Comparison of ENCODE assay signal across 14 cellular contexts in the genomic region with DNA sequence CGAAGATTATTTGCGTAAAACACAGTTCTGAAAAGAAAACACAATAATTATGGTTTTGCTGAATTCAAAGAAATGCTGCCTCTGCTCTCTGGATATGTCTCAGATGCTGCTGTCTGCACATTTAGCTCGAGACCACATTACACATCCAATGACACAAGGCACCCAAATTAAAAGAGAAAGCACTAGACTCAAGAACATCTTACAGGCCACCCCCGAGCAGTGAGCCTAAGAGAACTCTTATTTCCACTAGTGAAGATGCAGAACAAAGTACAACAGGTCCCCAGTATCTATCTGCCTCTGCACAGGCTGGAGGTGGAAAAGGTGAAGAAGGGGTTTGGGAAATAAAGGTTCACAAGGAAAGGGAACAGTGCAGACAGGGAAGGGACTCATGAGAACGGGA. TPM values are rescaled to one million over a fixed set of nuclear protein-coding genes. Genes with fewer than 3 reads are reported as not detected.
DNase-seq lines count a peak whose midpoint lies in the region; ATAC-seq and TF ChIP-seq lines count a peak whose summit lies in the region.
"Had no signal": no experiment of that assay in that cellular context is flagged by ENCODE, and none has a peak within 500 bp of the region (broad histone marks: within the 10 kb centered on the region; RNA-seq: fewer than 3 reads in every experiment).

No MANE protein-coding gene starts in this region.

- H3K36me3 ChIP-seq in BE2C: peaks cover 6% of the 10 kb centered on the region

- no peak for TF ChIP-seq CTCF in BE2C (IDR thresholded peaks at IDR 0.05; ENCODE audit: low read depth, low read length)

- H3K4me3 Mint-ChIP-seq in activated T-cell treated with anti-CD3 and anti-CD28 coated beads, Interleukin-2, amount 50 U/mL, for 4 hours: no peak overlapping the region
- peak overlapping the region; percentile 3 for H3K4me3 Mint-ChIP-seq in activated naive CD8-positive, alpha-beta T cell treated with anti-CD3 and anti-CD28 coated beads for 36 hours

- no peak overlapping the region for H3K27ac Mint-ChIP-seq in activated naive CD8-positive, alpha-beta T cell treated with anti-CD3 and anti-CD28 coated beads for 36 hours

- no peaks in the 10 kb centered on the region for H3K9me3 Mint-ChIP-seq in activated T-cell treated with anti-CD3 and anti-CD28 coated beads, Interleukin-2, amount 50 U/mL, for 4 hours
- H3K9me3 Mint-ChIP-seq in activated naive CD8-positive, alpha-beta T cell treated with anti-CD3 and anti-CD28 coated beads for 36 hours: no peaks in the 10 kb centered on the region

- no peak overlapping the region for H3K4me3 ChIP-seq in BE2C (ENCODE audit: low read depth, low read length)
- H3K4me3 ChIP-seq: PC-9 had no signal

- peaks cover 26% of the 10 kb centered on the region for H3K36me3 Mint-ChIP-seq in activated T-cell treated with anti-CD3 and anti-CD28 coated beads, Interleukin-2, amount 50 U/mL, for 4 hours (ENCODE audit: insufficient read depth)
- peaks cover 34% of the 10 kb centered on the region for H3K36me3 Mint-ChIP-seq in activated naive CD8-positive, alpha-beta T cell treated with anti-CD3 and anti-CD28 coated beads for 36 hours

- DNase-seq in activated T-cell treated with anti-CD3 and anti-CD28 coated beads, Interleukin-2, amount 50 U/mL, for 4 hours: no peak
- DNase-seq in activated T-cell treated with anti-CD3 and anti-CD28 coated beads for 4 hours (no peak), RPMI8226 (no peak), BE2C (no peak)
- DNase-seq in activated naive CD8-positive, alpha-beta T cell treated with anti-CD3 and anti-CD28 coated beads for 36 hours: no peak
- DNase-seq in stimulated activated naive CD8-positive, alpha-beta T cell treated with anti-CD3 and anti-CD28 coated beads, Interleukin-15, Interleukin-2, amounts not matched to agents 100 U/mL and 50 U/mL, for 24 hours: no peak
- DNase-seq: amniotic stem cell, IMR-90, NCI-H1105 treated with DMSO at 0.1 percent for 48 hours, NCI-H446 treated with DMSO at 0.1 percent for 48 hours, PC-9, SW 1271 had no signal

- peaks cover 3% of the 10 kb centered on the region; the same call in 1 of the 2 replicates for H3K4me1 ChIP-seq in BE2C

- peaks cover 68% of the 10 kb centered on the region for H3K4me1 Mint-ChIP-seq in activated T-cell treated with anti-CD3 and anti-CD28 coated beads, Interleukin-2, amount 50 U/mL, for 4 hours (ENCODE audit: low read depth)
- peaks cover 55% of the 10 kb centered on the region for H3K4me1 Mint-ChIP-seq in activated naive CD8-positive, alpha-beta T cell treated with anti-CD3 and anti-CD28 coated beads for 36 hours

- peak; percentile 53 to 88 for ATAC-seq in activated T-cell treated with anti-CD3 and anti-CD28 coated beads, Interleukin-2, amount 50 U/mL, for 4 hours
- ATAC-seq in HG03439 (IDR thresholded peaks at IDR 0.05; ENCODE audit: unreplicated experiment): peak; percentile 44
- peak; percentile 19 for ATAC-seq in stimulated activated naive CD8-positive, alpha-beta T cell treated with anti-CD3 and anti-CD28 coated beads, Interleukin-15, Interleukin-2, amounts not matched to agents 100 U/mL and 50 U/mL, for 24 hours
- ATAC-seq in HG03442 (IDR thresholded peaks at IDR 0.05; ENCODE audit: unreplicated experiment): no peak

- no peaks in the 10 kb centered on the region for H3K9me3 ChIP-seq in BE2C

- H3K27me3 ChIP-seq in BE2C: no peaks in the 10 kb centered on the region

- H3K27me3 Mint-ChIP-seq in activated T-cell treated with anti-CD3 and anti-CD28 coated beads, Interleukin-2, amount 50 U/mL, for 4 hours (ENCODE audit: low read depth): no peaks in the 10 kb centered on the region
- no peaks in the 10 kb centered on the region for H3K27me3 Mint-ChIP-seq in activated naive CD8-positive, alpha-beta T cell treated with anti-CD3 and anti-CD28 coated beads for 36 hours

RNA-seq across cellular contexts. Expression of gene GRB2, which starts 33.5 kb away (rescaled TPM):
- total RNA-seq in activated T-cell treated with anti-CD3 and anti-CD28 coated beads, Interleukin-2, amount 50 U/mL, for 4 hours: 100 to 1,000 TPM; 186 to 210 (median 207) TPM
- total RNA-seq in activated naive CD8-positive, alpha-beta T cell treated with anti-CD3 and anti-CD28 coated beads for 36 hours: 100 to 1,000 TPM; 161 to 165 TPM
- 86.9 TPM for polyA plus RNA-seq in BE2C (2012; ENCODE audit: insufficient read depth, insufficient read length, low read depth)
